1 cellular context compared by ENCODE assay signal in genomic region chr2:58698610-58699009, GRCh38.
TF ChIP-seq lines count a peak whose summit lies in the region.

No MANE protein-coding gene starts in this region.

TF ChIP-seq in K562, 482 proteins besides CTCF, POLR2A, EP300 and RAD21 (continued from another document):
- TF ChIP-seq ZHX1 (conservative IDR thresholded peaks at IDR 0.05; ENCODE audit: low read length) = no peak
